Comparison of ENCODE assay signal across 20 cellular contexts in genomic region chr1:173489929-173490328, GRCh38. TPM values are rescaled to one million over a fixed set of nuclear protein-coding genes. Genes with fewer than 3 reads are reported as not detected.
DNase-seq lines count a peak whose midpoint lies in the region; ATAC-seq and TF ChIP-seq lines count a peak whose summit lies in the region.
"Had no signal": no experiment of that assay in that cellular context is flagged by ENCODE, and none has a peak within 500 bp of the region (broad histone marks: within the 10 kb centered on the region; RNA-seq: fewer than 3 reads in every experiment).

No MANE protein-coding gene starts in this region.

- peaks cover 18% of the 10 kb centered on the region for H3K4me1 Mint-ChIP-seq in endodermal cell
- peaks cover 3% of the 10 kb centered on the region for H3K4me1 Mint-ChIP-seq in T-helper 2 cell treated with Interferon-gamma antibody and Interleukin-4, amounts not matched to agents 5 μg/mL and 100 μg/mL, for 36 hours (ENCODE audit: low read depth)

- intact Hi-C loops in IMR-90 (cut with micrococcal nuclease), result no loop called here

- TF ChIP-seq RAD21 in IMR-90 (IDR thresholded peaks at IDR 0.05; ENCODE audit: low read length), result no peak

- no peaks in the 10 kb centered on the region for H4K20me1 ChIP-seq in IMR-90 (ENCODE audit: insufficient read depth, low read length)

- peak; percentile 56 for ATAC-seq in IMR-90 (ENCODE audit: low read depth)
- ATAC-seq in HG02870 (IDR thresholded peaks at IDR 0.05; ENCODE audit: unreplicated experiment), result no peak
- ATAC-seq in GM21423 (IDR thresholded peaks at IDR 0.05; ENCODE audit: unreplicated experiment), result no peak
- ATAC-seq: GM12878 had no signal

- no peak overlapping the region for H2BK5ac ChIP-seq in IMR-90 (ENCODE audit: low read depth, low read length, poor library complexity, severe bottlenecking)
- H2BK5ac ChIP-seq in trophoblast cell (ENCODE audit: low read depth, low read length, poor library complexity), result no peak overlapping the region

- no peaks in the 10 kb centered on the region for H3K79me1 ChIP-seq in IMR-90 (ENCODE audit: low read depth in 1 of 2, low read length in 2 of 2)
- no peaks in the 10 kb centered on the region for H3K79me1 ChIP-seq in trophoblast cell (ENCODE audit: low read length)

- H3K23ac ChIP-seq in IMR-90 (ENCODE audit: low read depth, low read length) (no peak overlapping the region), trophoblast cell (ENCODE audit: low read length) (no peak overlapping the region)

- H3K18ac ChIP-seq in IMR-90 (ENCODE audit: low read depth, low read length) (no peak overlapping the region), trophoblast cell (ENCODE audit: low read length) (no peak overlapping the region)

- DNase-seq in EH (ENCODE audit: low read depth), result peak; percentile 32
- DNase-seq in IMR-90, result no peak
- no peak for DNase-seq in endodermal cell
- peak; percentile 78 to 96 for DNase-seq in trophoblast cell
- DNase-seq in T-helper 2 cell treated with Interferon-gamma antibody and Interleukin-4, amounts not matched to agents 5 μg/mL and 100 μg/mL, for 36 hours (ENCODE audit: low spot score), result no peak
- DNase-seq in SK-N-DZ (ENCODE audit: low spot score), result no peak
- DNase-seq: AML-193, DMS79, NCI-H1105, NCI-H1694, NCI-H2081, NCI-H2171, NCI-H524 treated with DMSO at 0.1 percent for 48 hours, Peyer's patch had no signal

- H4K8ac ChIP-seq in IMR-90 (ENCODE audit: low read depth in 2 of 2, low read length in 2 of 2), result no peak overlapping the region
- H4K8ac ChIP-seq in trophoblast cell (ENCODE audit: low read depth, low read length), result no peak overlapping the region

- H3K27ac ChIP-seq in IMR-90 (ENCODE audit: insufficient read depth, low read length) (peak overlapping the region; percentile 49; the same call in 1 of the 2 replicates), endodermal cell (ENCODE audit: low read depth, low read length) (no peak overlapping the region), trophoblast cell (ENCODE audit: low read depth, low read length) (no peak overlapping the region)
- H3K27ac ChIP-seq: C4-2B, GM23248, KMS-11, Peyer's patch had no signal

- H3K4ac ChIP-seq in IMR-90 (ENCODE audit: low read depth, low read length) (no peak overlapping the region), trophoblast cell (ENCODE audit: low read depth, low read length) (no peak overlapping the region)

- no peak overlapping the region for H2AFZ ChIP-seq in IMR-90 (replicated peaks; ENCODE audit: low read length, poor library complexity)
- H2AFZ ChIP-seq in trophoblast cell (ENCODE audit: insufficient read depth, low read length, poor library complexity), result no peak overlapping the region
- H2AFZ ChIP-seq: GM23248 had no signal

- no peak overlapping the region for H3K4me2 ChIP-seq in IMR-90 (ENCODE audit: low read depth, low read length)
- H3K4me2 ChIP-seq in trophoblast cell (ENCODE audit: low read length), result no peak overlapping the region
- H3K4me2 ChIP-seq: KMS-11 had no signal

- BruUV-seq in IMR-90 (replicated peaks; lab: Mats Ljungman, UMichigan), result no TSS peak

- H4K12ac ChIP-seq in trophoblast cell (ENCODE audit: low read depth, low read length), result no peak overlapping the region

- peak overlapping the region; percentile 69 for H3K27ac Mint-ChIP-seq in endodermal cell
- no peak overlapping the region for H3K27ac Mint-ChIP-seq in T-helper 2 cell treated with Interferon-gamma antibody and Interleukin-4, amounts not matched to agents 5 μg/mL and 100 μg/mL, for 36 hours

- no peak overlapping the region for H2BK20ac ChIP-seq in IMR-90 (ENCODE audit: low read depth, low read length)

- H3K4me3 ChIP-seq in IMR-90 (ENCODE audit: insufficient read depth, low read depth, low read length) (no peak overlapping the region), endodermal cell (ENCODE audit: low read length) (no peak overlapping the region), trophoblast cell (ENCODE audit: low read depth, low read length) (no peak overlapping the region)
- H3K4me3 ChIP-seq: GM12878, GM23248, Peyer's patch had no signal

- no peak overlapping the region for H3K56ac ChIP-seq in IMR-90 (ENCODE audit: extremely low read depth, insufficient read depth, low read length)

- TF ChIP-seq POLR2A in IMR-90 (IDR thresholded peaks at IDR 0.05; ENCODE audit: low read depth, low read length), result no peak

- no peak overlapping the region for H2BK12ac ChIP-seq in trophoblast cell (ENCODE audit: low read length)

- H2BK120ac ChIP-seq in IMR-90 (ENCODE audit: low read depth, low read length), result no peak overlapping the region
- H2BK120ac ChIP-seq in trophoblast cell (ENCODE audit: insufficient read depth, low read length, poor library complexity), result no peak overlapping the region

- H3K27me3 Mint-ChIP-seq in endodermal cell (ENCODE audit: insufficient read depth), result no peaks in the 10 kb centered on the region
- H3K27me3 Mint-ChIP-seq in T-helper 2 cell treated with Interferon-gamma antibody and Interleukin-4, amounts not matched to agents 5 μg/mL and 100 μg/mL, for 36 hours (ENCODE audit: low read depth), result no peaks in the 10 kb centered on the region

- H3K9me3 ChIP-seq in IMR-90 (ENCODE audit: control insufficient read depth, insufficient read depth, low read length), result no peaks in the 10 kb centered on the region
- peaks cover 65% of the 10 kb centered on the region for H3K9me3 ChIP-seq in endodermal cell (ENCODE audit: control insufficient read depth, low read length)
- no peaks in the 10 kb centered on the region for H3K9me3 ChIP-seq in trophoblast cell (ENCODE audit: insufficient read depth, low read depth, low read length)
- H3K9me3 ChIP-seq: Peyer's patch had no signal

- no peak overlapping the region; the same call in 1 of the 2 replicates for H3K14ac ChIP-seq in IMR-90 (replicated peaks; ENCODE audit: low read depth, low read length)
- H3K14ac ChIP-seq in trophoblast cell (ENCODE audit: low read length), result no peak overlapping the region

- no peak overlapping the region for H3K4me3 Mint-ChIP-seq in endodermal cell
- H3K4me3 Mint-ChIP-seq in T-helper 2 cell treated with Interferon-gamma antibody and Interleukin-4, amounts not matched to agents 5 μg/mL and 100 μg/mL, for 36 hours, result no peak overlapping the region

- TF ChIP-seq CTCF in IMR-90 (conservative IDR thresholded peaks at IDR 0.05; ENCODE audit: low read depth, low read length), result no peak
- no peak for TF ChIP-seq CTCF in endodermal cell (conservative IDR thresholded peaks at IDR 0.05)

- CTCF ChIA-PET in IMR-90 (lab: Yijun Ruan, JAX), result no interaction called here

- peak overlapping the region; percentile 35; the same call in 1 of the 2 replicates for H4K5ac ChIP-seq in IMR-90 (ENCODE audit: low read depth, low read length)

- no peak overlapping the region for H3K9ac ChIP-seq in IMR-90 (ENCODE audit: low read depth, low read length)
- H3K9ac ChIP-seq in endodermal cell (ENCODE audit: extremely low read depth, low read length, poor library complexity, severe bottlenecking), result no peak overlapping the region
- H3K9ac ChIP-seq in trophoblast cell (ENCODE audit: low read length), result no peak overlapping the region
- H3K9ac ChIP-seq: GM23248, KMS-11 had no signal

- H3K27me3 ChIP-seq in IMR-90 (ENCODE audit: control insufficient read depth, insufficient read depth, low read length) (no peaks in the 10 kb centered on the region), endodermal cell (ENCODE audit: control insufficient read depth, insufficient read depth, low read length, poor library complexity, severe bottlenecking) (no peaks in the 10 kb centered on the region), trophoblast cell (ENCODE audit: insufficient read depth, low read length) (no peaks in the 10 kb centered on the region)
- H3K27me3 ChIP-seq: Peyer's patch had no signal

- dilution Hi-C loops in IMR-90 (cut with HindIII; ENCODE audit: low sequenced_read_pairs, unreplicated experiment), result no loop called here

- H2AK5ac ChIP-seq in IMR-90 (ENCODE audit: low read depth, low read length), result no peak overlapping the region
- H2AK5ac ChIP-seq in trophoblast cell (ENCODE audit: low read length), result no peak overlapping the region

- POLR2A ChIA-PET in IMR-90 (lab: Charles Lee; ENCODE audit: unreplicated experiment), result interaction anchor here (1.0 kb wide), 1 partner anchor 11 kb away, joined by 3 read pairs; no protein-coding TSS in a partner anchor

- H3K36me3 Mint-ChIP-seq in endodermal cell (ENCODE audit: low read depth), result peaks cover 78% of the 10 kb centered on the region
- H3K36me3 Mint-ChIP-seq in T-helper 2 cell treated with Interferon-gamma antibody and Interleukin-4, amounts not matched to agents 5 μg/mL and 100 μg/mL, for 36 hours (ENCODE audit: low read depth), result peaks cover 35% of the 10 kb centered on the region

- H3K9me1 ChIP-seq in IMR-90 (ENCODE audit: insufficient read depth, low read length), result peaks cover 2% of the 10 kb centered on the region; the same call in 1 of the 2 replicates

- in situ Hi-C loops in IMR-90 (cut with MboI; ENCODE audit: low sequenced_read_pairs), result no loop called here

- H3K36me3 ChIP-seq in IMR-90 (ENCODE audit: control insufficient read depth, insufficient read depth, low read length) (peaks cover 31% of the 10 kb centered on the region), endodermal cell (ENCODE audit: control insufficient read depth, insufficient read depth, low read length) (peaks cover 50% of the 10 kb centered on the region), trophoblast cell (ENCODE audit: control insufficient read depth in 1 of 2, insufficient read depth in 2 of 2, low read length in 2 of 2) (peaks cover 6 to 19% of the 10 kb centered on the region in 2 experiments)

- WGBS in IMR-90 (ENCODE audit: extremely low coverage in 2 of 2, insufficient read length in 1 of 2), 2 experiments, result no CpG with 5 or more reads among the region's 3 CpGs
- WGBS in endodermal cell (ENCODE audit: insufficient coverage in 1 of 2, insufficient read length in 1 of 2), 2 experiments, result 93% methylated on average over 3 of the region's 3 CpGs
- WGBS in trophoblast cell (ENCODE audit: extremely low coverage, insufficient coverage, insufficient read length), result no CpG with 5 or more reads among the region's 3 CpGs

- H2AK9ac ChIP-seq in IMR-90 (replicated peaks; ENCODE audit: low read depth, low read length, poor library complexity), result no peak overlapping the region

- H4K91ac ChIP-seq in IMR-90 (ENCODE audit: insufficient read depth, low read depth, low read length) (no peak overlapping the region), trophoblast cell (ENCODE audit: low read depth, low read length) (no peak overlapping the region)

- H3K9me3 Mint-ChIP-seq in endodermal cell, result peaks cover 32% of the 10 kb centered on the region
- H3K9me3 Mint-ChIP-seq in T-helper 2 cell treated with Interferon-gamma antibody and Interleukin-4, amounts not matched to agents 5 μg/mL and 100 μg/mL, for 36 hours, result peaks cover 12% of the 10 kb centered on the region

- no peaks in the 10 kb centered on the region for H3K79me2 ChIP-seq in trophoblast cell (ENCODE audit: control insufficient read depth, insufficient read depth, low read length, poor library complexity)

- H2BK15ac ChIP-seq in IMR-90 (ENCODE audit: low read depth, low read length), result no peak overlapping the region

- H3K4me1 ChIP-seq in IMR-90 (ENCODE audit: control insufficient read depth, insufficient read depth, low read length) (no peaks in the 10 kb centered on the region), endodermal cell (ENCODE audit: control insufficient read depth, insufficient read depth, low read length) (no peaks in the 10 kb centered on the region), trophoblast cell (ENCODE audit: control insufficient read depth in 1 of 2, insufficient read depth in 2 of 2, low read length in 2 of 2) (peaks cover 0 to 2% of the 10 kb centered on the region in 2 experiments)
- H3K4me1 ChIP-seq: Peyer's patch had no signal

RNA-seq across cellular contexts. Expression of gene PRDX6, which starts 12.8 kb away (rescaled TPM):
- total RNA-seq in IMR-90 (2012; rRNA removed), result 293 and 373 TPM in 2 replicates
- polyA plus RNA-seq in IMR-90 (2012; rRNA removed), result 348 and 426 TPM in 2 replicates
- polyA plus RNA-seq in IMR-90 (2012; cell fraction: cytosol; rRNA removed), result 183 and 353 TPM in 2 replicates
- polyA plus RNA-seq in IMR-90 (2012; cell fraction: nucleus; rRNA removed; ENCODE audit: low replicate concordance), result 78.5 and 401 TPM in 2 replicates
- total RNA-seq in endodermal cell, result 100 to 1,000 TPM; 483 to 623 TPM
- 313 TPM for polyA plus RNA-seq in endodermal cell (2013, experiment 1 of 2)
- 304 TPM for polyA plus RNA-seq in endodermal cell (2013, experiment 2 of 2)
- polyA plus RNA-seq in trophoblast cell (2013), result 297 and 312 TPM in 2 replicates
- polyA plus RNA-seq in SK-N-DZ (2014; cell fraction: cytosol; rRNA removed), result 193 and 204 TPM in 2 replicates
- polyA plus RNA-seq in SK-N-DZ (2014; cell fraction: nucleus; rRNA removed), result 132 and 151 TPM in 2 replicates

Comparison
In these comparisons a context has a peak if more than half of its experiments do, and no peak if none do; other contexts are left out.
1. DNase-seq: peak in EH (single experiment) and trophoblast cell (2 of 2); none in IMR-90 (single experiment), endodermal cell (single experiment), T-helper 2 cell treated with Interferon-gamma antibody and Interleukin-4, amounts not matched to agents 5 μg/mL and 100 μg/mL, for 36 hours (single experiment) and SK-N-DZ (single experiment).